In the genomic region with DNA sequence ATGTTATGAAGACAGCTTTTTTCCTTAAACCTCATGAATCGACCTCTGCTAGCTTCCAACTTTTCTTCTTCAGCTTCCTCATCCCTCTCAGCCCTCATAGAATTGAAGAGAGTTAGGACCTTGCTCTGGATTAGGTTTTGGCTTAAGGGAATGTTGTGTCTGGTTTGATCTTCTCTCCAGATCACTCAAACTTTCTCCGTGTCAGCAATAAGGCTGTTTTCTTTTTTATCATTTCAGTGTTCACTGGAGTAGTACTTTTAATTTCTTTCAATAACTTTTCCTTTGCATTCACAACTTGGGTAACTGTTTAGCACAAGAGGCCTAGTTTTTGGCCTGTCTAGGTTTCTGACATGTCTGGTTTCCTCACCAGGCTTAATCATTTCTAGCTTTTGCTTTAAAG, we compare ENCODE assay signal across 23 cellular contexts.
"Had no signal": no experiment of that assay in that cellular context is flagged by ENCODE, and none has a peak within 500 bp of the region (broad histone marks: within the 10 kb centered on the region; RNA-seq: fewer than 3 reads in every experiment).

No MANE protein-coding gene starts in this region.

- H3K27ac Mint-ChIP-seq: mesothelial cell of epicardium; natural killer cell; stimulated activated effector memory CD8-positive, alpha-beta T cell treated with anti-CD3 and anti-CD28 coated beads, Interleukin-12 subunit alpha, Interleukin-12 subunit beta, amount 100 ng/mL, for 72 hours had no signal

- H3K4me3 ChIP-seq: left ventricle myocardium inferior, lung, ovary, prostate gland, sigmoid colon, spleen, tibial nerve, upper lobe of left lung, vagina had no signal

- H3K27me3 Mint-ChIP-seq: naive B cell; stimulated activated naive CD8-positive, alpha-beta T cell treated with anti-CD3 and anti-CD28 coated beads, Interleukin-15, amount 100 ng/mL, for 72 hours had no signal

- DNase-seq: hypothalamus; islet precursor cell; left ventricle myocardium inferior; mesendoderm; naive B cell; natural killer cell; ovary; retina; right cardiac atrium; sigmoid colon; small intestine; spleen; stimulated activated CD4-positive, alpha-beta T cell treated with anti-CD3 and anti-CD28 coated beads, Interleukin-4, amount 100 ng/mL, for 24 hours; stimulated activated naive CD4-positive, alpha-beta T cell treated with Interleukin-2 at 50 U/mL for 16 hours; stimulated activated naive CD8-positive, alpha-beta T cell treated with anti-CD3 and anti-CD28 coated beads, Interleukin-15, amount 100 ng/mL, for 72 hours; substantia nigra; upper lobe of left lung had no signal

- H3K27ac ChIP-seq: left ventricle myocardium inferior, ovary, prostate gland, sigmoid colon, spleen, tibial nerve, upper lobe of left lung, vagina had no signal

- H3K4me1 ChIP-seq: prostate gland, sigmoid colon, upper lobe of left lung, vagina had no signal

- H3K4me1 Mint-ChIP-seq: mesothelial cell of epicardium; natural killer cell; stimulated activated effector memory CD8-positive, alpha-beta T cell treated with anti-CD3 and anti-CD28 coated beads, Interleukin-12 subunit alpha, Interleukin-12 subunit beta, amount 100 ng/mL, for 72 hours had no signal

- ATAC-seq: natural killer cell; right cardiac atrium; stimulated activated effector memory CD8-positive, alpha-beta T cell treated with anti-CD3 and anti-CD28 coated beads, Interleukin-12 subunit alpha, Interleukin-12 subunit beta, amount 100 ng/mL, for 72 hours; stimulated activated naive CD8-positive, alpha-beta T cell treated with anti-CD3 and anti-CD28 coated beads, Interleukin-15, amount 100 ng/mL, for 72 hours had no signal

- H3K4me3 Mint-ChIP-seq: mesothelial cell of epicardium; naive B cell; natural killer cell; stimulated activated effector memory CD8-positive, alpha-beta T cell treated with anti-CD3 and anti-CD28 coated beads, Interleukin-12 subunit alpha, Interleukin-12 subunit beta, amount 100 ng/mL, for 72 hours; stimulated activated naive CD8-positive, alpha-beta T cell treated with anti-CD3 and anti-CD28 coated beads, Interleukin-15, amount 100 ng/mL, for 72 hours had no signal

- H3K9me3 Mint-ChIP-seq: mesothelial cell of epicardium; naive B cell; natural killer cell; stimulated activated effector memory CD8-positive, alpha-beta T cell treated with anti-CD3 and anti-CD28 coated beads, Interleukin-12 subunit alpha, Interleukin-12 subunit beta, amount 100 ng/mL, for 72 hours; stimulated activated naive CD8-positive, alpha-beta T cell treated with anti-CD3 and anti-CD28 coated beads, Interleukin-15, amount 100 ng/mL, for 72 hours had no signal

- H3K36me3 Mint-ChIP-seq: mesothelial cell of epicardium; naive B cell; natural killer cell; stimulated activated effector memory CD8-positive, alpha-beta T cell treated with anti-CD3 and anti-CD28 coated beads, Interleukin-12 subunit alpha, Interleukin-12 subunit beta, amount 100 ng/mL, for 72 hours had no signal

- FAIRE-seq: small intestine had no signal

- H3K36me3 ChIP-seq: left ventricle myocardium inferior, ovary, prostate gland, sigmoid colon, spleen, tibial nerve, upper lobe of left lung, vagina had no signal

- H3K9me3 ChIP-seq: left ventricle myocardium inferior, ovary, prostate gland, sigmoid colon, spleen, tibial nerve, upper lobe of left lung, vagina had no signal
